ENCODE assay signal across 12 cellular contexts in genomic region chr2:54599326-54599710, GRCh38.
A peak's percentile ranks its signal among the peaks of the same experiment; 100 is the strongest.
DNase-seq lines count a peak whose midpoint lies in the region; ATAC-seq and TF ChIP-seq lines count a peak whose summit lies in the region.
"Had no signal": no experiment of that assay in that cellular context is flagged by ENCODE, and none has a peak within 500 bp of the region (broad histone marks: within the 10 kb centered on the region; RNA-seq: fewer than 3 reads in every experiment).

No MANE protein-coding gene starts in this region.

- CTCF ChIA-PET in CD4-positive, alpha-beta memory T cell (lab: Charles Lee; ENCODE audit: partially characterized antibody): interaction anchor here (0.8 to 7.4 kb wide), 7 partner anchors 8 to 77 kb away, joined by 3 to 58 read pairs (median 5); no protein-coding TSS in a partner anchor
- CTCF ChIA-PET in T-cell (lab: Charles Lee): interaction anchor here in 1 of 2 donors (1.1 to 1.3 kb wide), 2 partner anchors 15 to 77 kb away, joined by 3 to 5 read pairs; no protein-coding TSS in a partner anchor

- no peaks in the 10 kb centered on the region for H3K79me1 ChIP-seq in trophoblast cell (ENCODE audit: low read length)

- no peak overlapping the region for H3K23ac ChIP-seq in trophoblast cell (ENCODE audit: low read length)

- no peak overlapping the region for H3K4me2 ChIP-seq in trophoblast cell (ENCODE audit: low read length)

- no peak overlapping the region for H4K91ac ChIP-seq in trophoblast cell (ENCODE audit: low read depth, low read length)

- intact Hi-C loops in CD4-positive, alpha-beta memory T cell (cut with micrococcal nuclease): no loop called here
- intact Hi-C loops in right cardiac atrium (cut with DNase I): no loop called here
- intact Hi-C loops in natural killer cell (cut with micrococcal nuclease): no loop called here

- H2BK5ac ChIP-seq in trophoblast cell (ENCODE audit: low read depth, low read length, poor library complexity): no peak overlapping the region

- H3K36me3 Mint-ChIP-seq in CD4-positive, alpha-beta memory T cell: peaks cover 37 to 44% of the 10 kb centered on the region in 2 donors
- H3K36me3 Mint-ChIP-seq in T-cell (peaks cover 34% of the 10 kb centered on the region), natural killer cell (no peaks in the 10 kb centered on the region)

- ATAC-seq in T-cell (replicated peaks in 1 of 4) (no peak), right cardiac atrium (no peak), natural killer cell (no peak)

- H4K12ac ChIP-seq in trophoblast cell (ENCODE audit: low read depth, low read length): no peak overlapping the region

- H3K9ac ChIP-seq in trophoblast cell (ENCODE audit: low read length): no peak overlapping the region

- no peak overlapping the region for H3K27ac ChIP-seq in CD4-positive, alpha-beta memory T cell (ENCODE audit: low read depth, low read length)
- peak overlapping the region; percentile 82 for H3K27ac ChIP-seq in right cardiac atrium (ENCODE audit: low read length)
- no peak overlapping the region for H3K27ac ChIP-seq in trophoblast cell (ENCODE audit: low read depth, low read length)

- DNase-seq in CD4-positive, alpha-beta memory T cell: no peak
- no peak for DNase-seq in T-cell
- DNase-seq in right cardiac atrium: no peak
- peak; percentile 66 for DNase-seq in renal cortical epithelial cell (ENCODE audit: low read depth)
- DNase-seq in trophoblast cell: no peak
- no peak for DNase-seq in SW 1271 (lab: John Stamatoyannopoulos, UW)
- DNase-seq in natural killer cell: no peak
- no peak for DNase-seq in NCI-H1092 (lab: John Stamatoyannopoulos, UW)
- DNase-seq: activated CD8-positive, alpha-beta memory T cell treated with anti-CD3 and anti-CD28 coated beads, Interleukin-2, amount 50 U/mL, for 48 hours; caudate nucleus; NCI-H2081 treated with DMSO at 0.1 percent for 48 hours had no signal

- H3K4ac ChIP-seq in trophoblast cell (ENCODE audit: low read depth, low read length): no peak overlapping the region

- no peak overlapping the region for H3K4me3 ChIP-seq in CD4-positive, alpha-beta memory T cell (ENCODE audit: low read length in 2 of 2)
- no peak overlapping the region for H3K4me3 ChIP-seq in right cardiac atrium (ENCODE audit: low read length)
- H3K4me3 ChIP-seq in trophoblast cell (ENCODE audit: low read depth, low read length): no peak overlapping the region
- H3K4me3 ChIP-seq: HAP-1 had no signal

- peaks cover 5% of the 10 kb centered on the region for H3K79me2 ChIP-seq in trophoblast cell (ENCODE audit: control insufficient read depth, insufficient read depth, low read length, poor library complexity)

- no peaks in the 10 kb centered on the region for H3K9me3 Mint-ChIP-seq in CD4-positive, alpha-beta memory T cell
- H3K9me3 Mint-ChIP-seq in T-cell (no peaks in the 10 kb centered on the region), natural killer cell (no peaks in the 10 kb centered on the region)

- peaks cover 6% of the 10 kb centered on the region for H3K36me3 ChIP-seq in CD4-positive, alpha-beta memory T cell (ENCODE audit: insufficient read depth, low read length)
- peaks cover 6 to 21% of the 10 kb centered on the region in 2 experiments for H3K36me3 ChIP-seq in trophoblast cell (ENCODE audit: control insufficient read depth in 1 of 2, insufficient read depth in 2 of 2, low read length in 2 of 2)

- H3K4me1 ChIP-seq in CD4-positive, alpha-beta memory T cell (ENCODE audit: insufficient read depth, low read length): peaks cover 96% of the 10 kb centered on the region
- peaks cover 61% of the 10 kb centered on the region for H3K4me1 ChIP-seq in right cardiac atrium (ENCODE audit: control insufficient read depth, insufficient read depth, low read length)
- H3K4me1 ChIP-seq in trophoblast cell (ENCODE audit: control insufficient read depth in 1 of 2, insufficient read depth in 2 of 2, low read length in 2 of 2): peaks cover 5 to 6% of the 10 kb centered on the region in 2 experiments
- H3K4me1 ChIP-seq: HAP-1 had no signal

- peak overlapping the region; percentile 30 to 93 (median 77) for H3K27ac Mint-ChIP-seq in CD4-positive, alpha-beta memory T cell
- H3K27ac Mint-ChIP-seq in T-cell (peak overlapping the region; percentile 99 to 100), natural killer cell (peak overlapping the region in 1 of 2 donors; percentile 89)

- WGBS in right cardiac atrium: 74% methylated on average over 5 of the region's 5 CpGs
- WGBS in trophoblast cell (ENCODE audit: extremely low coverage, insufficient coverage, insufficient read length): no CpG with 5 or more reads among the region's 5 CpGs

- H3K27me3 Mint-ChIP-seq in CD4-positive, alpha-beta memory T cell: no peaks in the 10 kb centered on the region
- no peaks in the 10 kb centered on the region for H3K27me3 Mint-ChIP-seq in T-cell
- no peaks in the 10 kb centered on the region for H3K27me3 Mint-ChIP-seq in natural killer cell (ENCODE audit: low read depth in 2 of 2)

- H3K9me3 ChIP-seq in CD4-positive, alpha-beta memory T cell (ENCODE audit: control insufficient read depth in 1 of 2, low read length in 2 of 2): no peaks in the 10 kb centered on the region
- H3K9me3 ChIP-seq in right cardiac atrium (ENCODE audit: control insufficient read depth, low read length) (no peaks in the 10 kb centered on the region), trophoblast cell (ENCODE audit: insufficient read depth, low read depth, low read length) (peaks cover 2% of the 10 kb centered on the region)
- H3K9me3 ChIP-seq: HAP-1 had no signal

- no peak overlapping the region for H2BK12ac ChIP-seq in trophoblast cell (ENCODE audit: low read length)

- no peaks in the 10 kb centered on the region for H3K27me3 ChIP-seq in CD4-positive, alpha-beta memory T cell (ENCODE audit: insufficient read depth, low read length)
- H3K27me3 ChIP-seq in right cardiac atrium (ENCODE audit: control insufficient read depth, insufficient read depth) (no peaks in the 10 kb centered on the region), trophoblast cell (ENCODE audit: insufficient read depth, low read length) (no peaks in the 10 kb centered on the region)

- H3K18ac ChIP-seq in trophoblast cell (ENCODE audit: low read length): no peak overlapping the region

- H3K4me3 Mint-ChIP-seq in CD4-positive, alpha-beta memory T cell: peak overlapping the region in 3 of 8 donors; percentile 21 to 60 (median 50)
- H3K4me3 Mint-ChIP-seq in T-cell (peak overlapping the region in 2 of 3 donors; percentile 13 to 82), natural killer cell (no peak overlapping the region)

- POLR2A ChIA-PET in CD4-positive, alpha-beta memory T cell (lab: Charles Lee; ENCODE audit: partially characterized antibody): interaction anchor here (0.7 to 22.8 kb wide), 6 partner anchors 9 to 39 kb away, joined by 3 to 304 read pairs (median 5); no protein-coding TSS in a partner anchor
- POLR2A ChIA-PET in T-cell (lab: Charles Lee): interaction anchor here (0.6 to 1.3 kb wide), 3 partner anchors 10 to 76 kb away, joined by 3 read pairs; no protein-coding TSS in a partner anchor

- H2AFZ ChIP-seq in trophoblast cell (ENCODE audit: insufficient read depth, low read length, poor library complexity): no peak overlapping the region

- no peak overlapping the region for H3K14ac ChIP-seq in trophoblast cell (ENCODE audit: low read length)

- no peak for TF ChIP-seq CTCF in natural killer cell (IDR thresholded peaks at IDR 0.05)

- H2BK120ac ChIP-seq in trophoblast cell (ENCODE audit: insufficient read depth, low read length, poor library complexity): no peak overlapping the region

- H2AK5ac ChIP-seq in trophoblast cell (ENCODE audit: low read length): no peak overlapping the region

- peaks cover 75 to 95% (median 89%) of the 10 kb centered on the region in 4 donors for H3K4me1 Mint-ChIP-seq in CD4-positive, alpha-beta memory T cell
- H3K4me1 Mint-ChIP-seq in T-cell (peaks cover 95 to 100% (median 100%) of the 10 kb centered on the region in 3 donors), natural killer cell (peaks cover 64 to 79% of the 10 kb centered on the region in 2 donors)

- H4K8ac ChIP-seq in trophoblast cell (ENCODE audit: low read depth, low read length): no peak overlapping the region
